In genomic region chr10:44325878-44326277, GRCh38 we compare ENCODE assay signal across 27 cellular contexts. TPM values are rescaled to one million over a fixed set of nuclear protein-coding genes. Genes with fewer than 3 reads are reported as not detected.
"Had no signal": no experiment of that assay in that cellular context is flagged by ENCODE, and none has a peak within 500 bp of the region (broad histone marks: within the 10 kb centered on the region; RNA-seq: fewer than 3 reads in every experiment).

No MANE protein-coding gene starts in this region.

- H3K27ac ChIP-seq: adrenal gland, VCaP had no signal

- H3K4me3 ChIP-seq: adrenal gland had no signal

- H3K9ac ChIP-seq: SK-N-SH had no signal

- H3K4me1 Mint-ChIP-seq: activated CD4-positive, alpha-beta T cell treated with anti-CD3 and anti-CD28 coated beads, Interleukin-2, amount 10 ng/mL, durations not matched to agents 7 days and 5 days; activated naive CD8-positive, alpha-beta T cell treated with anti-CD3 and anti-CD28 coated beads, Interleukin-2, amount 10 ng/mL, durations not matched to agents 7 days and 5 days had no signal

- H3K36me3 Mint-ChIP-seq: activated CD4-positive, alpha-beta memory T cell treated with anti-CD3 and anti-CD28 coated beads for 36 hours; activated naive CD8-positive, alpha-beta T cell treated with anti-CD3 and anti-CD28 coated beads, Interleukin-2, amount 10 ng/mL, durations not matched to agents 7 days and 5 days had no signal

- H3K4me1 ChIP-seq: adrenal gland had no signal

- H3K4me3 Mint-ChIP-seq: activated CD4-positive, alpha-beta memory T cell treated with anti-CD3 and anti-CD28 coated beads for 36 hours; activated CD4-positive, alpha-beta T cell treated with anti-CD3 and anti-CD28 coated beads, Interleukin-2, amount 10 ng/mL, durations not matched to agents 7 days and 5 days; activated naive CD8-positive, alpha-beta T cell treated with anti-CD3 and anti-CD28 coated beads, Interleukin-2, amount 10 ng/mL, durations not matched to agents 7 days and 5 days; activated T-cell treated with anti-CD3 and anti-CD28 coated beads, Interleukin-2, amount 50 U/mL, for 72 hours had no signal

- H3K36me3 ChIP-seq: adrenal gland had no signal

- H3K4me2 ChIP-seq: SK-N-SH had no signal

- DNase-seq: activated CD4-positive, alpha-beta memory T cell treated with anti-CD3 and anti-CD28 coated beads for 36 hours; activated CD4-positive, alpha-beta T cell treated with anti-CD3 and anti-CD28 coated beads, Interleukin-2, amount 10 ng/mL, durations not matched to agents 7 days and 5 days; activated CD4-positive, CD25-positive, alpha-beta regulatory T cell; activated gamma-delta T cell treated with Interleukin-2 at 50 U/mL for 16 hours; activated naive CD4-positive, alpha-beta T cell treated with anti-CD3 and anti-CD28 coated beads, Interleukin-2, amount 50 U/mL, for 16 hours; activated naive CD8-positive, alpha-beta T cell treated with anti-CD3 and anti-CD28 coated beads, Interleukin-2, amount 10 ng/mL, durations not matched to agents 7 days and 5 days; activated T-cell treated with anti-CD3 and anti-CD28 coated beads, Interleukin-2, amount 50 U/mL, for 72 hours; anterior cingulate cortex; Kasumi-1; NCI-H1105 treated with DMSO at 0.1 percent for 48 hours; NCI-H146; NCI-H187 treated with DMSO at 0.1 percent for 48 hours; NCI-H2081 treated with DMSO at 0.1 percent for 48 hours; NCI-H226; NCI-H526; OCI-M1; RPMI8226; SK-N-SH; T-helper 1 cell had no signal

- H3K9me3 Mint-ChIP-seq: activated CD4-positive, alpha-beta memory T cell treated with anti-CD3 and anti-CD28 coated beads for 36 hours; activated CD4-positive, alpha-beta T cell treated with anti-CD3 and anti-CD28 coated beads, Interleukin-2, amount 10 ng/mL, durations not matched to agents 7 days and 5 days; activated naive CD8-positive, alpha-beta T cell treated with anti-CD3 and anti-CD28 coated beads, Interleukin-2, amount 10 ng/mL, durations not matched to agents 7 days and 5 days; activated T-cell treated with anti-CD3 and anti-CD28 coated beads, Interleukin-2, amount 50 U/mL, for 72 hours; activated T-helper 2 cell treated with anti-CD3 and anti-CD28 coated beads, Interferon-gamma antibody, Interleukin-2, Interleukin-4, amounts not matched to agents 10 μg/mL and 5 μg/mL and 100 μg/mL, durations not matched to agents 14 hours and 24 hours and 36 hours had no signal

- H3K27me3 ChIP-seq: adrenal gland had no signal

- H3K27ac Mint-ChIP-seq: activated CD4-positive, alpha-beta memory T cell treated with anti-CD3 and anti-CD28 coated beads for 36 hours; activated CD4-positive, alpha-beta T cell treated with anti-CD3 and anti-CD28 coated beads, Interleukin-2, amount 10 ng/mL, durations not matched to agents 7 days and 5 days; activated naive CD8-positive, alpha-beta T cell treated with anti-CD3 and anti-CD28 coated beads, Interleukin-2, amount 10 ng/mL, durations not matched to agents 7 days and 5 days; activated T-cell treated with anti-CD3 and anti-CD28 coated beads, Interleukin-2, amount 50 U/mL, for 72 hours; activated T-helper 2 cell treated with anti-CD3 and anti-CD28 coated beads, Interferon-gamma antibody, Interleukin-2, Interleukin-4, amounts not matched to agents 10 μg/mL and 5 μg/mL and 100 μg/mL, durations not matched to agents 14 hours and 24 hours and 36 hours had no signal

- H3K9me2 ChIP-seq: SK-N-SH had no signal

- ATAC-seq: activated T-cell treated with anti-CD3 and anti-CD28 coated beads, Interleukin-2, amount 50 U/mL, for 72 hours; Panc1; Right ventricle myocardium inferior had no signal

- H3K9me3 ChIP-seq: adrenal gland, SK-N-SH had no signal

RNA-seq across cellular contexts. Expression of gene CXCL12, which starts 59.0 kb away (rescaled TPM):
- total RNA-seq: activated CD4-positive, alpha-beta memory T cell treated with anti-CD3 and anti-CD28 coated beads for 36 hours; activated CD4-positive, alpha-beta T cell treated with anti-CD3 and anti-CD28 coated beads, Interleukin-2, amount 10 ng/mL, durations not matched to agents 7 days and 5 days; activated CD8-positive, alpha-beta memory T cell treated with anti-CD3 and anti-CD28 coated beads for 36 hours; activated naive CD8-positive, alpha-beta T cell treated with anti-CD3 and anti-CD28 coated beads, Interleukin-2, amount 10 ng/mL, durations not matched to agents 7 days and 5 days; activated T-cell treated with anti-CD3 and anti-CD28 coated beads, Interleukin-2, amount 50 U/mL, for 72 hours; activated T-helper 2 cell treated with anti-CD3 and anti-CD28 coated beads, Interferon-gamma antibody, Interleukin-2, Interleukin-4, amounts not matched to agents 10 μg/mL and 5 μg/mL and 100 μg/mL, durations not matched to agents 14 hours and 24 hours and 36 hours; NCI-H460; T-helper 2 cell treated with Interferon-gamma antibody and Interleukin-4, amounts not matched to agents 100 ng/mL and 5 ng/mL, for 36 hours had no signal
